In the genomic region with DNA sequence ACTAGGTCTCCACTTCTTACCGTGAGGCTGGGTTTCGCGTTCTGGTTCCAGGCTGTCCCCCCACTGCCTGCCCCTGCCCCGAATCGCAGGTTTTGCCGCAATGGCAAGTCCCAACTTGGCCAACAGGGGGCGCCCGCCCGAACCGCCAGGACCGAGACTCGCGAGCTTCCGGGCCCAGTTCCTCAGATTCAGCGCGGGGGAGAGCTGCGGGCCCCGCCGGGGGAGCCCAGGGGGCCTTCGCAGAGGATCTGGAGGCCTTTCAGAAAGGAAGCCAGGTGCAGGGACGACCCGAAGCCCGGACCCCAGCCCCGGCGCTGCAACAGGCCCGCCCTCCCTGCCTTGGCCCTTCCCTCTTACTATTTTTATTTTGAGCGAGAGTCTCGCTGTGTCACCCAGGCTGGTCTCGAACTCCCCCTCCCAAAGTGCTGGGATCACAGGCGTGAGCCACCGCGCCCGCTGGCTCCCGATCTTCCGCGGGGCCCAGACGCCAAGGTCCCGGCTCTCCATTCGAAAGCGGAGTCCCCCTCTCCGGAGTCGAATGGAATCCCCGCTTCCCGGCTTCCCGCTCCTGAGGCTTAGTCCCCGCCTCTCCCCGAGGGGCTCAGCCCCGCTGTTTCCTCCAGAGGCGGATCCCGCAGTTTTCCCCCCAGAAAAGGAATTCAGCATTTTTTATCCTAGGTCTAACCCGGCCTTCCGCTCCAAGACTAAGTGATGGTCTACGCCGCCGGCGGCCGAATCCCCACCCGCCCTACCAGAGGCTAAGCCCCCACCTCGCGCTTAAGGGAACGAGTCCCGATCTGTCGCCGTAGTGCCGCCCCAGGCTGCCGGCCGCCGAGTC, we compare ENCODE assay signal across 8 cellular contexts. TPM values are rescaled to one million over a fixed set of nuclear protein-coding genes. Genes with fewer than 3 reads are reported as not detected.
DNase-seq lines count a peak whose midpoint lies in the region; ATAC-seq, FAIRE-seq and TF ChIP-seq lines count a peak whose summit lies in the region.

No MANE protein-coding gene starts in this region.

- H3K27me3 ChIP-seq in HepG2 (ENCODE audit: control insufficient read depth in 1 of 2, insufficient read depth in 2 of 2, low read length in 2 of 2): peaks cover 0 to 31% of the 10 kb centered on the region in 2 experiments; a peak in 2 of 5 replicates

- H3K4me1 ChIP-seq in HepG2 (ENCODE audit: insufficient read depth, low read length): peaks cover 19% of the 10 kb centered on the region

- CTCF ChIA-PET in HepG2 (lab: Yijun Ruan, JAX; ENCODE audit: low intra/inter-chr PET ratio, low total read pairs): interaction anchor here (0.8 to 3.1 kb wide), 3 partner anchors 16 to 149 kb away, joined by 3 to 9 read pairs (median 4); partner anchors contain the start of gene ZNF343

- no peak for FAIRE-seq in HepG2 (lab: Jason Lieb, UNC)

- peak overlapping the region; percentile 80 to 88 (median 80) for H3K4me3 ChIP-seq in HepG2 (replicated peaks in 1 of 3; ENCODE audit: insufficient read depth in 1 of 3, low read depth in 2 of 3, low read length in 3 of 3)

- H4K20me1 ChIP-seq in HepG2 (ENCODE audit: insufficient read depth, low read length): no peaks in the 10 kb centered on the region

- TF ChIP-seq EP300 in HepG2 (IDR thresholded peaks at IDR 0.05; ENCODE audit: low read depth in 2 of 2, low read length in 2 of 2): no peak; a peak in 1 of 4 replicates
- no peak for TF ChIP-seq EP300 in HepG2 (CRISPR knock-in tag; IDR thresholded peaks at IDR 0.05; ENCODE audit: borderline replicate concordance)

- intact Hi-C loops in HepG2 (cut with micrococcal nuclease; ENCODE audit: unreplicated experiment): loop anchor here (2.0 kb wide), 3 partner anchors 48 to 148 kb away; no protein-coding TSS in a partner anchor

- H3K9ac ChIP-seq in HepG2 (ENCODE audit: insufficient read depth, low read depth, low read length): peak overlapping the region; percentile 70

- in situ Hi-C loops in HepG2 (cut with HindIII; ENCODE audit: extremely low pct_ligation_motif_present, low pct_unique_long_range_greater_than_20kb): no loop called here

- DNase-seq in SIG-M5 treated with dmso at 0.1 percent for 504 hours (lab: John Stamatoyannopoulos, UW; ENCODE audit: unreplicated experiment) (peak; percentile 77), SIG-M5 (lab: John Stamatoyannopoulos, UW) (no peak), NCI-H524 (lab: John Stamatoyannopoulos, UW) (peak; percentile 53 to 76), dedifferentiated amniotic fluid mesenchymal stem cell (ENCODE audit: extremely low spot score) (peak; percentile 71), HepG2 (ENCODE audit: low spot score) (peak; percentile 77)
- DNase-seq in activated CD4-positive, alpha-beta T cell treated with anti-CD3 and anti-CD28 coated beads, Interleukin-2, amount 50 U/mL, for 1 hour: peak; percentile 92
- DNase-seq in stimulated activated CD4-positive, alpha-beta T cell treated with anti-CD3 and anti-CD28 coated beads, Interleukin-2, amount 100 ng/mL, for 48 hours: peak; percentile 95 to 96

- no peaks in the 10 kb centered on the region for H3K9me3 ChIP-seq in HepG2 (ENCODE audit: low read length)

- no peaks in the 10 kb centered on the region for H3K36me3 ChIP-seq in HepG2 (replicated peaks in 1 of 2; ENCODE audit: control insufficient read depth in 1 of 2, insufficient read depth in 2 of 2, low read length in 2 of 2)

- BruUV-seq in HepG2 (replicated peaks; lab: Mats Ljungman, UMichigan): no TSS peak

- whole genome bisulfite sequencing in HepG2 (ENCODE audit: low lambda C conversion rate): 1% methylated on average over 66 of the region's 68 CpGs

- peak; percentile 62 to 76 for TF ChIP-seq POLR2A in HepG2 (IDR thresholded peaks at IDR 0.05; ENCODE audit: insufficient read depth in 1 of 2, low read depth in 2 of 2, low read length in 2 of 2)

- TF ChIP-seq CTCF in HepG2 (CRISPR knock-in tag; IDR thresholded peaks at IDR 0.05): peak; percentile 99

- H3K4me2 ChIP-seq in HepG2 (ENCODE audit: low read depth, low read length): peak overlapping the region; percentile 85

- H3K27ac ChIP-seq in HepG2 (ENCODE audit: extremely low read length, insufficient read depth, low read length): peak overlapping the region; percentile 22

- peak overlapping the region; percentile 20 for H2AFZ ChIP-seq in HepG2 (ENCODE audit: low read length)

- no peaks in the 10 kb centered on the region for H3K79me2 ChIP-seq in HepG2 (ENCODE audit: insufficient read depth, low read length)

- ATAC-seq in HG03108 (IDR thresholded peaks at IDR 0.05; ENCODE audit: unreplicated experiment): peak; percentile 55
- peak; percentile 81 for ATAC-seq in HepG2

- TF ChIP-seq RAD21 in HepG2 (CRISPR knock-in tag; IDR thresholded peaks at IDR 0.05): peak; percentile 76

- POLR2A ChIA-PET in HepG2 (lab: Yijun Ruan, JAX): interaction anchor here (0.7 to 4.4 kb wide), 9 partner anchors 10 to 140 kb away, joined by 3 to 19 read pairs (median 5); partner anchors contain the start of genes IDH3B, NOP56, SNRPB and ZNF343

RNA-seq across cellular contexts. Expression of gene TMC2, which starts 11.7 kb away (rescaled TPM):
- not detected in 2 replicates for total RNA-seq in HepG2 (2016; rRNA removed; fragmentation: Illumina TruSeq; extraction: Trizol)
- not detected in 2 replicates for total RNA-seq in HepG2 (2016; cell fraction: cytosol; rRNA removed; fragmentation: Illumina TruSeq; extraction: Trizol; ENCODE audit: low read depth)
- 0.04 TPM in 1 of 2 replicates, not detected in the other for total RNA-seq in HepG2 (2016; cell fraction: insoluble cytoplasmic fraction; rRNA removed; fragmentation: Illumina TruSeq; extraction: Trizol)
- not detected in 2 replicates for total RNA-seq in HepG2 (2016; cell fraction: membrane; rRNA removed; fragmentation: Illumina TruSeq; extraction: Trizol)
- not detected in 2 replicates for total RNA-seq in HepG2 (2016; cell fraction: nucleus; rRNA removed; fragmentation: Illumina TruSeq; extraction: Trizol)
- 0.03 TPM in 1 of 2 replicates, not detected in the other for polyA plus RNA-seq in HepG2 (2011; rRNA removed)
- not detected in 2 replicates for polyA plus RNA-seq in HepG2 (2011; cell fraction: cytosol; rRNA removed)
- polyA plus RNA-seq in HepG2 (2011; cell fraction: nucleus; rRNA removed): not detected in 2 replicates
- 0.07 TPM in 1 of 2 replicates, not detected in the other for polyA plus RNA-seq in HepG2 (2012)
- not detected in 2 replicates for polyA plus RNA-seq in HepG2 (2016; cell fraction: cytosol; fragmentation: Illumina TruSeq; extraction: Trizol; ENCODE audit: low read depth)
- not detected in 2 replicates for polyA plus RNA-seq in HepG2 (2016; cell fraction: insoluble cytoplasmic fraction; fragmentation: Illumina TruSeq; extraction: Trizol; ENCODE audit: low read depth)
- polyA plus RNA-seq in HepG2 (2016; cell fraction: membrane; fragmentation: Illumina TruSeq; extraction: Trizol; ENCODE audit: low read depth): not detected in 2 replicates
- not detected in 2 replicates for polyA plus RNA-seq in HepG2 (2016; cell fraction: nucleus; fragmentation: Illumina TruSeq; extraction: Trizol; ENCODE audit: insufficient read depth, low read depth)
- not detected in 2 replicates for polyA minus RNA-seq in HepG2 (2011; rRNA and poly(A)+ RNA removed; ENCODE audit: low replicate concordance)
- polyA minus RNA-seq in HepG2 (2011; cell fraction: cytosol; rRNA and poly(A)+ RNA removed): not detected in 2 replicates
- not detected in 2 replicates for polyA minus RNA-seq in HepG2 (2011; cell fraction: nucleus; rRNA and poly(A)+ RNA removed)

RNA-seq across cellular contexts. Expression of gene ZNF343, which starts 15.9 kb away (rescaled TPM):
- 22.1 and 28.8 TPM in 2 replicates for total RNA-seq in HepG2 (2016; rRNA removed; fragmentation: Illumina TruSeq; extraction: Trizol)
- 4.5 and 6.2 TPM in 2 replicates for total RNA-seq in HepG2 (2016; cell fraction: cytosol; rRNA removed; fragmentation: Illumina TruSeq; extraction: Trizol; ENCODE audit: low read depth)
- 22.4 and 26.5 TPM in 2 replicates for total RNA-seq in HepG2 (2016; cell fraction: insoluble cytoplasmic fraction; rRNA removed; fragmentation: Illumina TruSeq; extraction: Trizol)
- total RNA-seq in HepG2 (2016; cell fraction: membrane; rRNA removed; fragmentation: Illumina TruSeq; extraction: Trizol): 15.3 and 17.5 TPM in 2 replicates
- 21.9 and 23.7 TPM in 2 replicates for total RNA-seq in HepG2 (2016; cell fraction: nucleus; rRNA removed; fragmentation: Illumina TruSeq; extraction: Trizol)
- polyA plus RNA-seq in HepG2 (2011; rRNA removed): 16.4 and 17.0 TPM in 2 replicates
- 8.7 and 11.5 TPM in 2 replicates for polyA plus RNA-seq in HepG2 (2011; cell fraction: cytosol; rRNA removed)
- polyA plus RNA-seq in HepG2 (2011; cell fraction: nucleus; rRNA removed): 27.9 and 31.1 TPM in 2 replicates
- 13.6 and 14.9 TPM in 2 replicates for polyA plus RNA-seq in HepG2 (2012)
- 2.1 and 3.0 TPM in 2 replicates for polyA plus RNA-seq in HepG2 (2016; cell fraction: cytosol; fragmentation: Illumina TruSeq; extraction: Trizol; ENCODE audit: low read depth)
- polyA plus RNA-seq in HepG2 (2016; cell fraction: insoluble cytoplasmic fraction; fragmentation: Illumina TruSeq; extraction: Trizol; ENCODE audit: low read depth): 18.9 and 19.0 TPM in 2 replicates
- 4.9 and 6.7 TPM in 2 replicates for polyA plus RNA-seq in HepG2 (2016; cell fraction: membrane; fragmentation: Illumina TruSeq; extraction: Trizol; ENCODE audit: low read depth)
- 40.2 and 44.5 TPM in 2 replicates for polyA plus RNA-seq in HepG2 (2016; cell fraction: nucleus; fragmentation: Illumina TruSeq; extraction: Trizol; ENCODE audit: insufficient read depth, low read depth)
- 8.3 and 15.8 TPM in 2 replicates for polyA minus RNA-seq in HepG2 (2011; rRNA and poly(A)+ RNA removed; ENCODE audit: low replicate concordance)
- 10.1 and 14.8 TPM in 2 replicates for polyA minus RNA-seq in HepG2 (2011; cell fraction: cytosol; rRNA and poly(A)+ RNA removed)
- polyA minus RNA-seq in HepG2 (2011; cell fraction: nucleus; rRNA and poly(A)+ RNA removed): 21.9 and 37.8 TPM in 2 replicates

RNA-seq across cellular contexts. Expression of gene SNRPB, which starts 54.1 kb away (rescaled TPM):
- total RNA-seq in HepG2 (2016; rRNA removed; fragmentation: Illumina TruSeq; extraction: Trizol): 778 and 844 TPM in 2 replicates
- total RNA-seq in HepG2 (2016; cell fraction: cytosol; rRNA removed; fragmentation: Illumina TruSeq; extraction: Trizol; ENCODE audit: low read depth): 240 and 247 TPM in 2 replicates
- 807 and 874 TPM in 2 replicates for total RNA-seq in HepG2 (2016; cell fraction: insoluble cytoplasmic fraction; rRNA removed; fragmentation: Illumina TruSeq; extraction: Trizol)
- 271 and 293 TPM in 2 replicates for total RNA-seq in HepG2 (2016; cell fraction: membrane; rRNA removed; fragmentation: Illumina TruSeq; extraction: Trizol)
- total RNA-seq in HepG2 (2016; cell fraction: nucleus; rRNA removed; fragmentation: Illumina TruSeq; extraction: Trizol): 288 and 319 TPM in 2 replicates
- polyA plus RNA-seq in HepG2 (2011; rRNA removed): 473 and 489 TPM in 2 replicates
- 454 and 565 TPM in 2 replicates for polyA plus RNA-seq in HepG2 (2011; cell fraction: cytosol; rRNA removed)
- 241 and 254 TPM in 2 replicates for polyA plus RNA-seq in HepG2 (2011; cell fraction: nucleus; rRNA removed)
- 287 and 337 TPM in 2 replicates for polyA plus RNA-seq in HepG2 (2012)
- 214 and 218 TPM in 2 replicates for polyA plus RNA-seq in HepG2 (2016; cell fraction: cytosol; fragmentation: Illumina TruSeq; extraction: Trizol; ENCODE audit: low read depth)
- 583 and 611 TPM in 2 replicates for polyA plus RNA-seq in HepG2 (2016; cell fraction: insoluble cytoplasmic fraction; fragmentation: Illumina TruSeq; extraction: Trizol; ENCODE audit: low read depth)
- polyA plus RNA-seq in HepG2 (2016; cell fraction: membrane; fragmentation: Illumina TruSeq; extraction: Trizol; ENCODE audit: low read depth): 190 and 196 TPM in 2 replicates
- 401 and 413 TPM in 2 replicates for polyA plus RNA-seq in HepG2 (2016; cell fraction: nucleus; fragmentation: Illumina TruSeq; extraction: Trizol; ENCODE audit: insufficient read depth, low read depth)
- 137 and 221 TPM in 2 replicates for polyA minus RNA-seq in HepG2 (2011; rRNA and poly(A)+ RNA removed; ENCODE audit: low replicate concordance)
- 125 and 146 TPM in 2 replicates for polyA minus RNA-seq in HepG2 (2011; cell fraction: cytosol; rRNA and poly(A)+ RNA removed)
- polyA minus RNA-seq in HepG2 (2011; cell fraction: nucleus; rRNA and poly(A)+ RNA removed): 61.2 and 82.5 TPM in 2 replicates
